25 cellular contexts compared by ENCODE assay signal in the genomic region with DNA sequence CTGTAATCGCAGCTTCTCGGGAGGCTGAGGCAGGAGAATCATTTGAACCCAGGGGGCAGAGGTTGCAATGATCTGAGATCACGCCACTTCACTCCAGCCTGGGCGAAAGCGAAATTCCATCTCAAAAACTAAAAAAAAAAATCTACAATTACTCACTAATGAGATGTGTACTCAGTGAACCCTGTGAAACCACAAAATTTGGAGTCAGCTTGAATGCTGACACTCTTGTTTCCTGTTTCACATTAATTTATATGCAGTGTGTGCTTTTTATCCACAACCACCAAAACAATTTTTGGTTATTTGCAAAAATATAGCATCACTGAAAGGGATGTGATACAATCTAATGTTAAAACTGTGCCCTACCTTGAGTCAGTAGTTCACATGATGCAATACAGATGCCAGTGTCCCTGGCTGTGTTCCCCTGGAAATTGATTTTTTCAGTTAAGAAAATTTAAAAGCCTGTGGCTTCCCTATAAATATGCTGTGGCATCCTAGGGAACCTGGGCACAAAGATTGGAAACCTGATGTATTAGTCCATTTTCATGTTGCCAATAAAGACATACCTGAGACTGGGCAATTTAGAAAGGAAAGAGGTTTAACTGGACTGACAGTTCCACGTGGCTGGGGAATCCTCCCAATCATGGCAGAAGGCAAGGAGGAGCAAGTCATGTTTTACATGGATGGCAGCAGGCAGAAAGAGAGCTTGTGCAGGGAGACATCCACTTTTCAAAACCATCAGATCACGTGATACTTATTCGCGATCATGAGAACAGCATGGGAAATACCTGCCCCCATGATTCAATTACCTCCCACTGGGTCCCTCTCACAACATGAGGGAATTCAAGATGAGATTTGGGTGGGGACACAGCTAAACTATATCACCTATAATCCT.
DNase-seq lines count a peak whose midpoint lies in the region; ATAC-seq, FAIRE-seq and TF ChIP-seq lines count a peak whose summit lies in the region.
"Had no signal": no experiment of that assay in that cellular context is flagged by ENCODE, and none has a peak within 500 bp of the region (broad histone marks: within the 10 kb centered on the region; RNA-seq: fewer than 3 reads in every experiment).

No MANE protein-coding gene starts in this region.

- H3K9me3 ChIP-seq in GM12878 (replicated peaks; ENCODE audit: control insufficient read depth, insufficient read depth, low read length), result no peaks in the 10 kb centered on the region
- no peaks in the 10 kb centered on the region for H3K9me3 ChIP-seq in breast epithelium
- H3K9me3 ChIP-seq: BE2C, SJSA1, stomach, thyroid gland had no signal

- ATAC-seq in GM12878 (peak; percentile 30), Right ventricle myocardium inferior (no peak), GM21515 (IDR thresholded peaks at IDR 0.05; ENCODE audit: unreplicated experiment) (no peak)
- ATAC-seq: activated T-helper 17 cell treated with anti-CD3 and anti-CD28 coated beads, Interleukin-2, amount 50 U/mL, for 72 hours had no signal

- no TSS peak for BruUV-seq in GM12878 (replicated peaks; lab: Mats Ljungman, UMichigan)

- no peaks in the 10 kb centered on the region for H3K79me2 ChIP-seq in GM12878 (ENCODE audit: control insufficient read depth, insufficient read depth, low read length)

- H3K36me3 ChIP-seq in GM06990 (ENCODE audit: control insufficient read depth, insufficient read depth, low read length), result no peaks in the 10 kb centered on the region
- H3K36me3 ChIP-seq in GM12878 (ENCODE audit: control insufficient read depth in 2 of 2, insufficient read depth in 2 of 2, low read length in 1 of 2), result no peaks in the 10 kb centered on the region
- H3K36me3 ChIP-seq in breast epithelium, result no peaks in the 10 kb centered on the region
- H3K36me3 ChIP-seq: BE2C, SJSA1, stomach, thyroid gland had no signal

- no peak overlapping the region for H2AFZ ChIP-seq in GM12878 (ENCODE audit: control insufficient read depth, low read depth, low read length)

- POLR2A ChIA-PET in GM12878 (lab: Charles Lee), result no interaction called here

- CTCF ChIA-PET in GM12878 (lab: Yijun Ruan, JAX), result no interaction called here

- H3K4me2 ChIP-seq in GM12878 (ENCODE audit: control insufficient read depth, insufficient read depth), result no peak overlapping the region

- H3K4me3 ChIP-seq in GM06990 (replicated peaks; ENCODE audit: low read depth, low read length), result no peak overlapping the region
- no peak overlapping the region for H3K4me3 ChIP-seq in GM12878
- no peak overlapping the region for H3K4me3 ChIP-seq in breast epithelium
- H3K4me3 ChIP-seq: SJSA1, stomach, thyroid gland had no signal

- H3K4me1 ChIP-seq in GM12878 (ENCODE audit: control insufficient read depth, insufficient read depth, low read length) (no peaks in the 10 kb centered on the region), breast epithelium (no peaks in the 10 kb centered on the region)
- H3K4me1 ChIP-seq: BE2C had no signal

- 62% methylated on average over 9 of the region's 9 CpGs for WGBS in GM12878 (ENCODE audit: insufficient coverage, insufficient replicate concordance, low lambda C conversion rate, missing lambda C conversion rate)

- H3K27me3 ChIP-seq in GM06990 (replicated peaks; ENCODE audit: control insufficient read depth, insufficient read depth, low read length) (no peaks in the 10 kb centered on the region), GM12878 (replicated peaks in 1 of 2; ENCODE audit: control insufficient read depth in 2 of 2, insufficient read depth in 2 of 2, low read length in 1 of 2) (no peaks in the 10 kb centered on the region), breast epithelium (no peaks in the 10 kb centered on the region)
- H3K27me3 ChIP-seq: BE2C, SJSA1, stomach, thyroid gland had no signal

- no peak for TF ChIP-seq EP300 in GM12878 (IDR thresholded peaks at IDR 0.05; ENCODE audit: borderline replicate concordance in 1 of 2, control insufficient read depth in 1 of 2, low read depth in 2 of 2, low read length in 2 of 2)

- no peak for FAIRE-seq in GM12878 (lab: Jason Lieb, UNC)

- H4K20me1 ChIP-seq in GM12878 (ENCODE audit: control insufficient read depth, insufficient read depth), result no peaks in the 10 kb centered on the region

- in situ Hi-C loops in GM12878 (cut with MboI), result no loop called here

- no peak overlapping the region for H3K27ac ChIP-seq in GM12878 (ENCODE audit: control insufficient read depth, insufficient read depth)
- H3K27ac ChIP-seq in breast epithelium, result no peak overlapping the region
- H3K27ac ChIP-seq: stomach had no signal

- intact Hi-C loops in GM12878 (cut with micrococcal nuclease; ENCODE audit: unreplicated experiment) (no loop called here), breast epithelium (cut with DNase I; ENCODE audit: low total_unique reads) (no loop called here), Right ventricle myocardium inferior (cut with DNase I) (no loop called here)

- TF ChIP-seq POLR2A in GM12878 (IDR thresholded peaks at IDR 0.05; ENCODE audit: low read depth, low read length), result no peak
- TF ChIP-seq POLR2A in breast epithelium (IDR thresholded peaks at IDR 0.05), result no peak

- SMC1A ChIA-PET in GM12878 (lab: Charles Lee; ENCODE audit: uncharacterized antibody, unreplicated experiment), result no interaction called here

- no peak for TF ChIP-seq RAD21 in GM12878 (IDR thresholded peaks at IDR 0.05; ENCODE audit: insufficient read depth, low read depth, low read length)

- TF ChIP-seq CTCF in GM06990 (IDR thresholded peaks at IDR 0.05; ENCODE audit: insufficient read depth, low read length, poor library complexity, severe bottlenecking) (no peak), GM12878 (IDR thresholded peaks at IDR 0.05 in 2 of 3, conservative IDR thresholded peaks at IDR 0.05 in 1 of 3; ENCODE audit: control insufficient read depth in 2 of 3, extremely low read depth in 1 of 3, insufficient read depth in 1 of 3, low read depth in 3 of 3, low read length in 3 of 3) (no peak), breast epithelium (IDR thresholded peaks at IDR 0.05) (no peak)

- H3K9ac ChIP-seq in GM12878 (ENCODE audit: control insufficient read depth, insufficient read depth, low read length), result no peak overlapping the region

- peak; percentile 55 for DNase-seq in GM06990 (ENCODE audit: extremely low read depth, insufficient read length)
- DNase-seq in M059J (ENCODE audit: low read depth), result peak; percentile 80
- no peak for DNase-seq in GM12878 (ENCODE audit: low read depth, low spot score)
- DNase-seq in renal cortical epithelial cell (ENCODE audit: low read depth), result peak; percentile 54
- no peak for DNase-seq in SKM-1 treated with dmso at 0.1 percent for 144 hours (lab: John Stamatoyannopoulos, UW; ENCODE audit: unreplicated experiment)
- DNase-seq in breast epithelium (ENCODE audit: low spot score in 2 of 2), result no peak
- no peak for DNase-seq in Right ventricle myocardium inferior (ENCODE audit: missing footprints)
- DNase-seq: activated CD4-positive, alpha-beta T cell treated with anti-CD3 and anti-CD28 coated beads for 48 hours; activated naive CD4-positive, alpha-beta T cell treated with anti-CD3 and anti-CD28 coated beads, Interleukin-2, amount 10 ng/mL, durations not matched to agents 7 days and 5 days; BE2C; CD8-positive, alpha-beta memory T cell; DMS153; GOT3; hypothalamus; KG1; NCI-H1417; NCI-H2029; retina; stimulated activated CD8-positive, alpha-beta memory T cell treated with anti-CD3 and anti-CD28 coated beads, Interleukin-4, amount 100 ng/mL, for 48 hours; stomach; T1000 had no signal

- RAD21 ChIA-PET in GM12878 (lab: Charles Lee; ENCODE audit: unreplicated experiment), result no interaction called here

TF ChIP-seq in GM12878, 131 proteins besides CTCF, POLR2A, EP300 and RAD21 (continues in another document):
- TF ChIP-seq RFX5 (IDR thresholded peaks at IDR 0.05; ENCODE audit: low read depth, low read length) (no peak), STAT1 (conservative IDR thresholded peaks at IDR 0.05) (no peak), IKZF1 (conservative IDR thresholded peaks at IDR 0.05) (no peak), ZSCAN29 (IDR thresholded peaks at IDR 0.05) (no peak), CREB1 (IDR thresholded peaks at IDR 0.05; ENCODE audit: low read depth) (no peak), RUNX3 (IDR thresholded peaks at IDR 0.05; ENCODE audit: low read length) (no peak)
- TF ChIP-seq, protein P1, sequence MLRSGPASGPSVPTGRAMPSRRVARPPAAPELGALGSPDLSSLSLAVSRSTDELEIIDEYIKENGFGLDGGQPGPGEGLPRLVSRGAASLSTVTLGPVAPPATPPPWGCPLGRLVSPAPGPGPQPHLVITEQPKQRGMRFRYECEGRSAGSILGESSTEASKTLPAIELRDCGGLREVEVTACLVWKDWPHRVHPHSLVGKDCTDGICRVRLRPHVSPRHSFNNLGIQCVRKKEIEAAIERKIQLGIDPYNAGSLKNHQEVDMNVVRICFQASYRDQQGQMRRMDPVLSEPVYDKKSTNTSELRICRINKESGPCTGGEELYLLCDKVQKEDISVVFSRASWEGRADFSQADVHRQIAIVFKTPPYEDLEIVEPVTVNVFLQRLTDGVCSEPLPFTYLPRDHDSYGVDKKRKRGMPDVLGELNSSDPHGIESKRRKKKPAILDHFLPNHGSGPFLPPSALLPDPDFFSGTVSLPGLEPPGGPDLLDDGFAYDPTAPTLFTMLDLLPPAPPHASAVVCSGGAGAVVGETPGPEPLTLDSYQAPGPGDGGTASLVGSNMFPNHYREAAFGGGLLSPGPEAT (IDR thresholded peaks at IDR 0.05; ENCODE audit: low read depth), result no peak
- TF ChIP-seq, protein P2, sequence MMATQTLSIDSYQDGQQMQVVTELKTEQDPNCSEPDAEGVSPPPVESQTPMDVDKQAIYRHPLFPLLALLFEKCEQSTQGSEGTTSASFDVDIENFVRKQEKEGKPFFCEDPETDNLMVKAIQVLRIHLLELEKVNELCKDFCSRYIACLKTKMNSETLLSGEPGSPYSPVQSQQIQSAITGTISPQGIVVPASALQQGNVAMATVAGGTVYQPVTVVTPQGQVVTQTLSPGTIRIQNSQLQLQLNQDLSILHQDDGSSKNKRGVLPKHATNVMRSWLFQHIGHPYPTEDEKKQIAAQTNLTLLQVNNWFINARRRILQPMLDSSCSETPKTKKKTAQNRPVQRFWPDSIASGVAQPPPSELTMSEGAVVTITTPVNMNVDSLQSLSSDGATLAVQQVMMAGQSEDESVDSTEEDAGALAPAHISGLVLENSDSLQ (IDR thresholded peaks at IDR 0.05), result no peak
- TF ChIP-seq, protein P3, sequence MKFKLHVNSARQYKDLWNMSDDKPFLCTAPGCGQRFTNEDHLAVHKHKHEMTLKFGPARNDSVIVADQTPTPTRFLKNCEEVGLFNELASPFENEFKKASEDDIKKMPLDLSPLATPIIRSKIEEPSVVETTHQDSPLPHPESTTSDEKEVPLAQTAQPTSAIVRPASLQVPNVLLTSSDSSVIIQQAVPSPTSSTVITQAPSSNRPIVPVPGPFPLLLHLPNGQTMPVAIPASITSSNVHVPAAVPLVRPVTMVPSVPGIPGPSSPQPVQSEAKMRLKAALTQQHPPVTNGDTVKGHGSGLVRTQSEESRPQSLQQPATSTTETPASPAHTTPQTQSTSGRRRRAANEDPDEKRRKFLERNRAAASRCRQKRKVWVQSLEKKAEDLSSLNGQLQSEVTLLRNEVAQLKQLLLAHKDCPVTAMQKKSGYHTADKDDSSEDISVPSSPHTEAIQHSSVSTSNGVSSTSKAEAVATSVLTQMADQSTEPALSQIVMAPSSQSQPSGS (IDR thresholded peaks at IDR 0.05; ENCODE audit: low read length), result no peak

Comparison
In these comparisons a context has a peak if more than half of its experiments do, and no peak if none do; other contexts are left out.
1. DNase-seq: peak in GM06990 (single experiment), M059J (single experiment) and renal cortical epithelial cell (single experiment); none in GM12878 (single experiment), SKM-1 treated with dmso at 0.1 percent for 144 hours (single experiment), breast epithelium (0 of 2) and Right ventricle myocardium inferior (single experiment).